1 cellular context compared by ENCODE assay signal in the genomic region with DNA sequence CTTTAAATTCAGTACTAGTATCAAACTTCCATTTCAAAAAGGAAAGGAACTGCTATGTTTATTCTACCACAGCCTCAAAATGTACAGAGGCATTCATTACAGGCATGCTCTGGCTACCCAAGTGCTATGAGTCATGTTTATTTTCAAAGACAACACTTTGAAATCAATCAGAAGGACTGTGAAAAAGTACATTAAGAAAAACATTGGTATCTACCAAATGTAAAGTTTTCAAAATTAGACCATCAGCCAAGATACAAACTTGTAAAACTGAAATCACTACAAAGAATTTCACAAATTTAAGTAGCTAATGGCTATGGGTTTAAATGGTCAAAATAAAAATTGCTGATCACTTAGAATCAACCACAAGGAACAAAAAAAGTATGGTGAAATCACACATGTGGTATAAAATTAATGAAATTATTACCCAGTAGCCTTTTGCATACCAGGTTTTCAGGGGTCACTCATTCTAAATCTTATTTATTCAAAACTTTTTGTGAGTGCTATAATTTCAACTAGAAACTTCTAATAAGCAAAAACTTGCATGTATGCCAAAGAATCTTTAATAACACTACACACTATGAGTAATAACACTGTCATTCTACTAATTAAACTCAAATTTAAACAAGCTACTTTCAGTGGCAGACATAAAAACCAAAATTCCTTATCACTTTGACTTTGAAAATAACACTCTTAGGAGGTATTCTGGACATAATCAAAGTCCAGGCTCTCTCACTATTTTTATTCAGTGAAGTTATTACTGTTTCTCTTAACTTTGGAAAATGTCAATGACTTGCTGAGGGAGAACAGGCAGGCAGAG.
TF ChIP-seq lines count a peak whose summit lies in the region.

No MANE protein-coding gene starts in this region.

TF ChIP-seq in HEK293, 187 proteins besides CTCF, POLR2A, EP300 and RAD21 (continued from another document and continues in another):
- TF ChIP-seq ZSCAN5A (tag by site-specific recombination; IDR thresholded peaks at IDR 0.05), result no peak
- no peak for TF ChIP-seq ZNF157 (tag by site-specific recombination; IDR thresholded peaks at IDR 0.05)
- no peak for TF ChIP-seq ZNF658 (tag by site-specific recombination; IDR thresholded peaks at IDR 0.05)
- TF ChIP-seq ZXDB (tag by site-specific recombination; IDR thresholded peaks at IDR 0.05), result peak; percentile 13; the same call in 1 of the 2 replicates
- TF ChIP-seq ZNF335 (tag by site-specific recombination; conservative IDR thresholded peaks at IDR 0.05), result peak; percentile 90
- peak; percentile 90 for TF ChIP-seq PRDM10 (tag by site-specific recombination; IDR thresholded peaks at IDR 0.05)
- peak; percentile 11; the same call in 1 of the 2 replicates for TF ChIP-seq KLF10 (tag by site-specific recombination; IDR thresholded peaks at IDR 0.05)
- peak; percentile 66 for TF ChIP-seq ZNF2 (tag by site-specific recombination; IDR thresholded peaks at IDR 0.05)
- TF ChIP-seq ZNF169 (tag by site-specific recombination; IDR thresholded peaks at IDR 0.05), result no peak
- no peak for TF ChIP-seq ZIC2 (tag by site-specific recombination; IDR thresholded peaks at IDR 0.05)
- peak; percentile 90 for TF ChIP-seq ZEB2 (tag by site-specific recombination; IDR thresholded peaks at IDR 0.05)
- no peak for TF ChIP-seq ZNF768 (tag by site-specific recombination; IDR thresholded peaks at IDR 0.05)
- no peak for TF ChIP-seq ZNF544 (tag by site-specific recombination; IDR thresholded peaks at IDR 0.05)
- peak; percentile 72 for TF ChIP-seq ZNF184 (tag by site-specific recombination; IDR thresholded peaks at IDR 0.05)
- TF ChIP-seq ZNF621 (tag by site-specific recombination; IDR thresholded peaks at IDR 0.05), result no peak
- TF ChIP-seq, protein P1, sequence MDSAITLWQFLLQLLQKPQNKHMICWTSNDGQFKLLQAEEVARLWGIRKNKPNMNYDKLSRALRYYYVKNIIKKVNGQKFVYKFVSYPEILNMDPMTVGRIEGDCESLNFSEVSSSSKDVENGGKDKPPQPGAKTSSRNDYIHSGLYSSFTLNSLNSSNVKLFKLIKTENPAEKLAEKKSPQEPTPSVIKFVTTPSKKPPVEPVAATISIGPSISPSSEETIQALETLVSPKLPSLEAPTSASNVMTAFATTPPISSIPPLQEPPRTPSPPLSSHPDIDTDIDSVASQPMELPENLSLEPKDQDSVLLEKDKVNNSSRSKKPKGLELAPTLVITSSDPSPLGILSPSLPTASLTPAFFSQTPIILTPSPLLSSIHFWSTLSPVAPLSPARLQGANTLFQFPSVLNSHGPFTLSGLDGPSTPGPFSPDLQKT (IDR thresholded peaks at IDR 0.05; ENCODE audit: borderline replicate concordance, low read depth, low read length), result no peak
- no peak; the same call in 1 of the 2 replicates for TF ChIP-seq HIC1 (tag by site-specific recombination; IDR thresholded peaks at IDR 0.05)
- TF ChIP-seq GLI4 (tag by site-specific recombination; IDR thresholded peaks at IDR 0.05), result no peak
- TF ChIP-seq, protein P2, sequence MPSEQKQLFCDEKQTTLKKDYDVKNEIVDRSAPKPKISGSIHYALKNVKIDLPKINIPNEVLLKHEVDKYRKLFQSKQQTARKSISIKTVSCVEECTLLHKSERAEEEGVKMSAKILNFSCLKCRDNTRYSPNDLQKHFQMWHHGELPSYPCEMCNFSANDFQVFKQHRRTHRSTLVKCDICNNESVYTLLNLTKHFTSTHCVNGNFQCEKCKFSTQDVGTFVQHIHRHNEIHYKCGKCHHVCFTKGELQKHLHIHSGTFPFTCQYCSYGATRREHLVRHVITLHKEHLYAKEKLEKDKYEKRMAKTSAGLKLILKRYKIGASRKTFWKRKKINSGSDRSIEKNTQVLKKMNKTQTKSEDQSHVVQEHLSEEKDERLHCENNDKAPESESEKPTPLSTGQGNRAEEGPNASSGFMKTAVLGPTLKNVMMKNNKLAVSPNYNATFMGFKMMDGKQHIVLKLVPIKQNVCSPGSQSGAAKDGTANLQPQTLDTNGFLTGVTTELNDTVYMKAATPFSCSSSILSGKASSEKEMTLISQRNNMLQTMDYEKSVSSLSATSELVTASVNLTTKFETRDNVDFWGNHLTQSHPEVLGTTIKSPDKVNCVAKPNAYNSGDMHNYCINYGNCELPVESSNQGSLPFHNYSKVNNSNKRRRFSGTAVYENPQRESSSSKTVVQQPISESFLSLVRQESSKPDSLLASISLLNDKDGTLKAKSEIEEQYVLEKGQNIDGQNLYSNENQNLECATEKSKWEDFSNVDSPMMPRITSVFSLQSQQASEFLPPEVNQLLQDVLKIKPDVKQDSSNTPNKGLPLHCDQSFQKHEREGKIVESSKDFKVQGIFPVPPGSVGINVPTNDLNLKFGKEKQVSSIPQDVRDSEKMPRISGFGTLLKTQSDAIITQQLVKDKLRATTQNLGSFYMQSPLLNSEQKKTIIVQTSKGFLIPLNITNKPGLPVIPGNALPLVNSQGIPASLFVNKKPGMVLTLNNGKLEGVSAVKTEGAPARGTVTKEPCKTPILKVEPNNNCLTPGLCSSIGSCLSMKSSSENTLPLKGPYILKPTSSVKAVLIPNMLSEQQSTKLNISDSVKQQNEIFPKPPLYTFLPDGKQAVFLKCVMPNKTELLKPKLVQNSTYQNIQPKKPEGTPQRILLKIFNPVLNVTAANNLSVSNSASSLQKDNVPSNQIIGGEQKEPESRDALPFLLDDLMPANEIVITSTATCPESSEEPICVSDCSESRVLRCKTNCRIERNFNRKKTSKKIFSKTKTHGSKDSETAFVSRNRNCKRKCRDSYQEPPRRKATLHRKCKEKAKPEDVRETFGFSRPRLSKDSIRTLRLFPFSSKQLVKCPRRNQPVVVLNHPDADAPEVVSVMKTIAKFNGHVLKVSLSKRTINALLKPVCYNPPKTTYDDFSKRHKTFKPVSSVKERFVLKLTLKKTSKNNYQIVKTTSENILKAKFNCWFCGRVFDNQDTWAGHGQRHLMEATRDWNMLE (tag by site-specific recombination; conservative IDR thresholded peaks at IDR 0.05; ENCODE audit: low read depth), result 0 out of 2 replicates have a peak, but pooled peaks have one; percentile 21
- peak; percentile 62 for TF ChIP-seq WT1 (tag by site-specific recombination; IDR thresholded peaks at IDR 0.05)
- peak; percentile 46; the same call in 1 of the 2 replicates for TF ChIP-seq ZNF10 (tag by site-specific recombination; IDR thresholded peaks at IDR 0.05)
- TF ChIP-seq ZNF747 (tag by site-specific recombination; IDR thresholded peaks at IDR 0.05), result no peak
- TF ChIP-seq KLF1 (tag by site-specific recombination; IDR thresholded peaks at IDR 0.05), result no peak
- no peak for TF ChIP-seq ZNF692 (tag by site-specific recombination; IDR thresholded peaks at IDR 0.05)
- no peak for TF ChIP-seq ZNF654 (tag by site-specific recombination; IDR thresholded peaks at IDR 0.05; ENCODE audit: low read depth)
- no peak for TF ChIP-seq ZNF670 (tag by site-specific recombination; IDR thresholded peaks at IDR 0.05; ENCODE audit: low read depth)
- TF ChIP-seq ZNF660 (tag by site-specific recombination; IDR thresholded peaks at IDR 0.05), result 0 out of 2 replicates have a peak, but pooled peaks have one; percentile 67
- TF ChIP-seq ZNF777 (tag by site-specific recombination; IDR thresholded peaks at IDR 0.05; ENCODE audit: borderline replicate concordance), result no peak
- TF ChIP-seq ZNF16 (tag by site-specific recombination; IDR thresholded peaks at IDR 0.05; ENCODE audit: low read depth), result no peak
- no peak for TF ChIP-seq ZNF112 (tag by site-specific recombination; IDR thresholded peaks at IDR 0.05)
- peak; percentile 100 for TF ChIP-seq PRDM6 (tag by site-specific recombination; IDR thresholded peaks at IDR 0.05)
